10 cellular contexts compared by ENCODE assay signal in genomic region chr2:120783969-120784372, GRCh38. TPM values are rescaled to one million over a fixed set of nuclear protein-coding genes. Genes with fewer than 3 reads are reported as not detected.
"Had no signal": no experiment of that assay in that cellular context is flagged by ENCODE, and none has a peak within 500 bp of the region (broad histone marks: within the 10 kb centered on the region; RNA-seq: fewer than 3 reads in every experiment).

No MANE protein-coding gene starts in this region.

- H3K36me3 Mint-ChIP-seq: stimulated activated naive B cell treated with anti-CD40 and anti-IgM and Interleukin-4, amounts not matched to agents 10 μg/mL and 1 μg/mL and 100 μg/mL, for 72 hours had no signal

- H3K4me3 Mint-ChIP-seq: activated CD4-positive, alpha-beta memory T cell treated with anti-CD3 and anti-CD28 coated beads, Interleukin-2, amount 10 ng/mL, durations not matched to agents 7 days and 5 days; stimulated activated naive B cell treated with anti-CD40 and anti-IgM and Interleukin-4, amounts not matched to agents 10 μg/mL and 1 μg/mL and 100 μg/mL, for 72 hours had no signal

- H3K27ac Mint-ChIP-seq: activated CD4-positive, alpha-beta memory T cell treated with anti-CD3 and anti-CD28 coated beads, Interleukin-2, amount 10 ng/mL, durations not matched to agents 7 days and 5 days; stimulated activated naive B cell treated with anti-CD40 and anti-IgM and Interleukin-4, amounts not matched to agents 10 μg/mL and 1 μg/mL and 100 μg/mL, for 72 hours had no signal

- H3K27ac ChIP-seq: cardiac muscle cell, foreskin keratinocyte, right lobe of liver had no signal

- H3K4me1 Mint-ChIP-seq: stimulated activated naive B cell treated with anti-CD40 and anti-IgM and Interleukin-4, amounts not matched to agents 10 μg/mL and 1 μg/mL and 100 μg/mL, for 72 hours had no signal

- DNase-seq: activated CD4-positive, alpha-beta memory T cell treated with anti-CD3 and anti-CD28 coated beads, Interleukin-2, amount 10 ng/mL, durations not matched to agents 7 days and 5 days; activated CD4-positive, alpha-beta T cell treated with anti-CD3 and anti-CD28 coated beads for 1 hour; activated CD8-positive, alpha-beta memory T cell treated with anti-CD3 and anti-CD28 coated beads, Interleukin-2, amount 50 U/mL, for 4 hours; aorta; right lobe of liver; stimulated activated CD4-positive, alpha-beta T cell treated with anti-CD3 and anti-CD28 coated beads, Interleukin-2, amount 100 ng/mL, for 24 hours; stimulated activated naive B cell treated with anti-CD40 and anti-IgM and Interleukin-4, amounts not matched to agents 10 μg/mL and 1 μg/mL and 100 μg/mL, for 72 hours; trophoblast cell had no signal

- H3K27me3 Mint-ChIP-seq: activated CD4-positive, alpha-beta memory T cell treated with anti-CD3 and anti-CD28 coated beads, Interleukin-2, amount 10 ng/mL, durations not matched to agents 7 days and 5 days; stimulated activated naive B cell treated with anti-CD40 and anti-IgM and Interleukin-4, amounts not matched to agents 10 μg/mL and 1 μg/mL and 100 μg/mL, for 72 hours had no signal

- H3K4me3 ChIP-seq: cardiac muscle cell, right lobe of liver had no signal

- H3K36me3 ChIP-seq: cardiac muscle cell, right lobe of liver had no signal

- H3K4me1 ChIP-seq: foreskin keratinocyte, right lobe of liver had no signal

- ATAC-seq: stimulated activated naive B cell treated with anti-CD40 and anti-IgM and Interleukin-4, amounts not matched to agents 10 μg/mL and 1 μg/mL and 100 μg/mL, for 72 hours had no signal

- H3K27me3 ChIP-seq: cardiac muscle cell, right lobe of liver had no signal

- H3K9me3 ChIP-seq: right lobe of liver had no signal

- H3K9me3 Mint-ChIP-seq: activated CD4-positive, alpha-beta memory T cell treated with anti-CD3 and anti-CD28 coated beads, Interleukin-2, amount 10 ng/mL, durations not matched to agents 7 days and 5 days; stimulated activated naive B cell treated with anti-CD40 and anti-IgM and Interleukin-4, amounts not matched to agents 10 μg/mL and 1 μg/mL and 100 μg/mL, for 72 hours had no signal

RNA-seq across cellular contexts. Expression of gene GLI2, which starts 48.3 kb away (rescaled TPM):
- total RNA-seq: foreskin keratinocyte had no signal
